In the genomic region with DNA sequence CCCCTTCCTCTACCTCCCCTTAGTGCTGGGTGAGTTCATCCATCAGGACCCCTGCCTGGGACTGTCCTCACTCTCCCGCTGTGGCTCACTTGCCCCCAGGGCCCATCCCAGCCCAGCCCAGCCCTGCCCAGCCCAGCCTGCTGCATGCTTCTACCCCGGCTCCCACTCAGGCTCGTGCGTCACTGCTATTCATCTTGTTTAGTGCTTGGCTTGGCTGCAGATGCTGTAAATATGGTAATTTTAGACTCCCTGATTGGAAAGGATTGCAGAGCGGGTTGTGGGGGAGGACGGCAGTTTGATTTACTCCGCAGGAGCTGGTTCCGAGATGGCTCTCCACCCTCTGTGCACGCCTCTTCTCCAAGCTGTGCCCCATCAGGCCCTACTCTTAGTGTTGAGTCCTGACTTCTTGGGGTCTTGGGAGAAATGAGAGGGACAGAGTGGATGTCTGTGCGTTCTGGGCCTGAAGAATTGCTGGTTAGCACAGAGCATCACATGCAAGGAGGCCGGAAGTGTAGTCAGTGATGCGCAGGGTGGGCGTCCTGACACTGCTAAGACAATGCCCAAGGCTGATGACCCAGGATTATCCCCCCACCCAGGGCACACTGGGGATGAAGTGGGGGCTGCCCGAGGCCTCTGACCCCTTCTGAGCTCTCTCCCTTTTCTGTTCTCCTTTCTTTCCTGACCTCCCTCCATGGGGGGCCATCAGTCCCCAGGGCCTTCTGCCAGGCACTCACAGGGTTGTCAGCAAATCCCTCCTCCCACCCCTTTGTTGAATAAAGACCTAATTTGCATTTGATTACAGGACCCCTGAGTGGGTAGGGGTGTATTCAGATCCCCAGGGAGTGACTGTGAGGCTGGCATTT, we compare ENCODE assay signal across 8 cellular contexts.
DNase-seq lines count a peak whose midpoint lies in the region; ATAC-seq and TF ChIP-seq lines count a peak whose summit lies in the region.

No MANE protein-coding gene starts in this region.

- H3K9me3 ChIP-seq in MG63 (no peaks in the 10 kb centered on the region), testis (no peaks in the 10 kb centered on the region)

- intact Hi-C loops in left colon (cut with DNase I, micrococcal nuclease) (loop anchor here in 1 of 2 donors (10.0 kb wide), 2 partner anchors 304 to 604 kb away; no protein-coding TSS in a partner anchor), testis (cut with DNase I; ENCODE audit: low total_unique reads) (loop anchor here (5.0 to 10.0 kb wide), 2 partner anchors 246 to 606 kb away; a partner anchor contains a TSS)

- H3K4me3 ChIP-seq in MG63 (no peak overlapping the region), cardiac fibroblast (replicated peaks in 1 of 2; ENCODE audit: low read depth in 2 of 2, low read length in 2 of 2) (peak overlapping the region in 1 of 2 donors; percentile 6), testis (no peak overlapping the region)

- 37 to 61% methylated on average over 14 of the region's 14 CpGs for WGBS in testis, 2 donors

- H3K36me3 ChIP-seq in MG63 (no peaks in the 10 kb centered on the region), testis (ENCODE audit: low read depth, missing control alignments) (no peaks in the 10 kb centered on the region)

- peak; percentile 63 for ATAC-seq in left colon

- TF ChIP-seq POLR2A in testis (IDR thresholded peaks at IDR 0.05) = no peak

- H3K27ac ChIP-seq in testis = peak overlapping the region; percentile 92 to 96

- H3K27me3 ChIP-seq in MG63 (no peaks in the 10 kb centered on the region), testis (no peaks in the 10 kb centered on the region)

- H3K4me1 ChIP-seq in testis = peaks cover 69% of the 10 kb centered on the region

- DNase-seq in MG63 (peak; percentile 92), cardiac fibroblast (ENCODE audit: low read depth in 2 of 2) (peak; percentile 99), left colon (peak; percentile 56 to 83), testis (peak; percentile 96), NCI-H1105 (lab: John Stamatoyannopoulos, UW) (no peak), OCI-M1 (lab: John Stamatoyannopoulos, UW) (no peak), DMS53 (lab: John Stamatoyannopoulos, UW) (no peak), GF-D8 (lab: John Stamatoyannopoulos, UW) (no peak)

- TF ChIP-seq CTCF in cardiac fibroblast (IDR thresholded peaks at IDR 0.05; ENCODE audit: low read depth, low read length) (no peak), testis (IDR thresholded peaks at IDR 0.05) (no peak)

Comparison
In these comparisons a context has a peak if more than half of its experiments do, and no peak if none do; other contexts are left out.
1. DNase-seq: peak in MG63 (single experiment), cardiac fibroblast (2 of 2), left colon (2 of 2) and testis (single experiment); none in NCI-H1105 (single experiment), OCI-M1 (single experiment), DMS53 (single experiment) and GF-D8 (single experiment).